Comparison of ENCODE assay signal across 14 cellular contexts in the genomic region with DNA sequence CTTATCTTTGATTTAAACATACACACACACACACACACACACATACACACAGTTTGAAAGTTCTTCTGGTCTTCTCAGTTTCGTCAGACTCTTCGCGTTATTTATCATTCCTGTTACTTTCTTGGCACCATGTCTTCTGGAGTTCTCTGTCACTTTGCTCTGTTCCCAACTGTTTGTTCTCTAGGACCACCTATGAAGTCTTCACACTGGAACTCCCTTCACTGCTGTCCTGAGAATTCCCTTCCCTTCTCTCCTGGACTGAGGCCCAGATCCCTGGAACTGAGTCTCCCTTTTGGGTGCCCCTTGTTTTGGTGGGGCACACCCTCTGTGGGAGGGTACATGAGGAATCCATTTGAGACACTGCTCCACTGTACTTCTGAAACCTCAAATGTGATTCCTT. TPM values are rescaled to one million over a fixed set of nuclear protein-coding genes. Genes with fewer than 3 reads are reported as not detected.
DNase-seq lines count a peak whose midpoint lies in the region; ATAC-seq and TF ChIP-seq lines count a peak whose summit lies in the region.
"Had no signal": no experiment of that assay in that cellular context is flagged by ENCODE, and none has a peak within 500 bp of the region (broad histone marks: within the 10 kb centered on the region; RNA-seq: fewer than 3 reads in every experiment).

No MANE protein-coding gene starts in this region.

- 44 to 48% methylated on average over 3 of the region's 3 CpGs for WGBS in heart right ventricle, 2 donors

- no peak overlapping the region for H3K4me3 Mint-ChIP-seq in MCF 10A (ENCODE audit: unreplicated experiment)
- H3K4me3 Mint-ChIP-seq in activated T-helper 17 cell treated with anti-CD3 and anti-CD28 coated beads, Interleukin-2, amount 50 U/mL, for 72 hours = no peak overlapping the region
- H3K4me3 Mint-ChIP-seq: stimulated activated naive CD8-positive, alpha-beta T cell treated with anti-CD3 and anti-CD28 coated beads, Interleukin-15, amount 100 ng/mL, for 72 hours had no signal

- H3K36me3 ChIP-seq in breast epithelium (no peaks in the 10 kb centered on the region), heart right ventricle (no peaks in the 10 kb centered on the region), parathyroid adenoma (ENCODE audit: control insufficient read depth, insufficient read depth, low read length) (no peaks in the 10 kb centered on the region)
- H3K36me3 ChIP-seq: brain microvascular endothelial cell had no signal

- H3K4me1 ChIP-seq in breast epithelium = no peaks in the 10 kb centered on the region
- peaks cover 0 to 25% (median 17%) of the 10 kb centered on the region in 9 donors for H3K4me1 ChIP-seq in heart right ventricle
- no peaks in the 10 kb centered on the region for H3K4me1 ChIP-seq in parathyroid adenoma

- POLR2A ChIA-PET in MCF 10A (lab: Yijun Ruan, JAX) = interaction anchor here (0.6 to 3.0 kb wide), 4 partner anchors 166 to 191 kb away, joined by 3 to 58 read pairs (median 12); a partner anchor contains a TSS

- H3K9ac ChIP-seq in parathyroid adenoma = no peak overlapping the region

- H3K27ac ChIP-seq in breast epithelium (peak overlapping the region; percentile 34 to 63), heart right ventricle (peak overlapping the region in 9 of 10 donors; percentile 20 to 71 (median 63)), parathyroid adenoma (peak overlapping the region; percentile 12)
- H3K27ac ChIP-seq: 22Rv1, brain microvascular endothelial cell had no signal

- ATAC-seq in heart right ventricle (peak; percentile 39 to 73 (median 58)), GM18511 (IDR thresholded peaks at IDR 0.05; ENCODE audit: unreplicated experiment) (no peak), GM18498 (IDR thresholded peaks at IDR 0.05; ENCODE audit: unreplicated experiment) (no peak)
- ATAC-seq in activated T-helper 17 cell treated with anti-CD3 and anti-CD28 coated beads, Interleukin-2, amount 50 U/mL, for 72 hours (replicated peaks) = no peak

- intact Hi-C loops in breast epithelium (cut with DNase I; ENCODE audit: low total_unique reads) (loop anchor here (10.0 kb wide), 1 partner anchor 187 kb away; no protein-coding TSS in a partner anchor), MCF 10A (cut with micrococcal nuclease) (loop anchor here (5.0 kb wide), 2 partner anchors 235 to 500 kb away; a partner anchor contains a TSS), heart right ventricle (cut with DNase I) (loop anchor here (2.0 to 10.0 kb wide), 9 partner anchors 115 to 557 kb away; a partner anchor contains a TSS)

- no peaks in the 10 kb centered on the region for H3K27me3 Mint-ChIP-seq in MCF 10A (ENCODE audit: insufficient read depth, unreplicated experiment)
- H3K27me3 Mint-ChIP-seq in activated T-helper 17 cell treated with anti-CD3 and anti-CD28 coated beads, Interleukin-2, amount 50 U/mL, for 72 hours = no peaks in the 10 kb centered on the region
- H3K27me3 Mint-ChIP-seq: stimulated activated naive CD8-positive, alpha-beta T cell treated with anti-CD3 and anti-CD28 coated beads, Interleukin-15, amount 100 ng/mL, for 72 hours had no signal

- H3K27ac Mint-ChIP-seq in MCF 10A (ENCODE audit: low read depth, unreplicated experiment) = no peak overlapping the region
- H3K27ac Mint-ChIP-seq in activated T-helper 17 cell treated with anti-CD3 and anti-CD28 coated beads, Interleukin-2, amount 50 U/mL, for 72 hours = no peak overlapping the region
- H3K27ac Mint-ChIP-seq: stimulated activated naive CD8-positive, alpha-beta T cell treated with anti-CD3 and anti-CD28 coated beads, Interleukin-15, amount 100 ng/mL, for 72 hours had no signal

- no peak overlapping the region for H3K4me2 ChIP-seq in parathyroid adenoma (ENCODE audit: low read length)

- no peaks in the 10 kb centered on the region for H3K79me2 ChIP-seq in parathyroid adenoma

- H3K9me3 Mint-ChIP-seq in MCF 10A (ENCODE audit: unreplicated experiment) = no peaks in the 10 kb centered on the region
- no peaks in the 10 kb centered on the region for H3K9me3 Mint-ChIP-seq in activated T-helper 17 cell treated with anti-CD3 and anti-CD28 coated beads, Interleukin-2, amount 50 U/mL, for 72 hours
- H3K9me3 Mint-ChIP-seq: stimulated activated naive CD8-positive, alpha-beta T cell treated with anti-CD3 and anti-CD28 coated beads, Interleukin-15, amount 100 ng/mL, for 72 hours had no signal

- H3K9me3 ChIP-seq in breast epithelium = no peaks in the 10 kb centered on the region
- H3K9me3 ChIP-seq in heart right ventricle = no peaks in the 10 kb centered on the region
- H3K9me3 ChIP-seq in parathyroid adenoma (ENCODE audit: control insufficient read depth, low read length) = no peaks in the 10 kb centered on the region

- H3K36me3 Mint-ChIP-seq in MCF 10A (ENCODE audit: insufficient read depth, unreplicated experiment) = no peaks in the 10 kb centered on the region
- no peaks in the 10 kb centered on the region for H3K36me3 Mint-ChIP-seq in activated T-helper 17 cell treated with anti-CD3 and anti-CD28 coated beads, Interleukin-2, amount 50 U/mL, for 72 hours (ENCODE audit: low read depth)

- no peak for TF ChIP-seq POLR2A in breast epithelium (IDR thresholded peaks at IDR 0.05)

- H3K4me3 ChIP-seq in breast epithelium (no peak overlapping the region), heart right ventricle (no peak overlapping the region), parathyroid adenoma (ENCODE audit: low read depth, low read length) (no peak overlapping the region)

- no TSS peak for BruUV-seq in MCF 10A (replicated peaks; lab: Mats Ljungman, UMichigan)

- CTCF ChIA-PET in MCF 10A (lab: Yijun Ruan, JAX) = interaction anchor here (0.6 to 5.3 kb wide), 32 partner anchors 8 to 554 kb away, joined by 3 to 192 read pairs (median 4); a partner anchor contains a TSS

- H2AFZ ChIP-seq in parathyroid adenoma = no peak overlapping the region

- peaks cover 10% of the 10 kb centered on the region for H3K4me1 Mint-ChIP-seq in MCF 10A (ENCODE audit: insufficient read depth, unreplicated experiment)
- no peaks in the 10 kb centered on the region for H3K4me1 Mint-ChIP-seq in activated T-helper 17 cell treated with anti-CD3 and anti-CD28 coated beads, Interleukin-2, amount 50 U/mL, for 72 hours
- H3K4me1 Mint-ChIP-seq: stimulated activated naive CD8-positive, alpha-beta T cell treated with anti-CD3 and anti-CD28 coated beads, Interleukin-15, amount 100 ng/mL, for 72 hours had no signal

- H3K27me3 ChIP-seq in breast epithelium = no peaks in the 10 kb centered on the region
- H3K27me3 ChIP-seq in heart right ventricle = no peaks in the 10 kb centered on the region
- no peaks in the 10 kb centered on the region for H3K27me3 ChIP-seq in parathyroid adenoma (ENCODE audit: control insufficient read depth, insufficient read depth, low read length)
- H3K27me3 ChIP-seq: brain microvascular endothelial cell had no signal

- DNase-seq in breast epithelium (ENCODE audit: low spot score in 2 of 2) = no peak
- DNase-seq in MCF 10A (ENCODE audit: unreplicated experiment) = no peak
- DNase-seq in heart right ventricle = peak in 1 of 2 donors; percentile 27
- DNase-seq in NCI-H526 treated with DMSO at 0.1 percent for 48 hours (lab: John Stamatoyannopoulos, UW) = no peak
- DNase-seq: activated CD4-positive, alpha-beta T cell treated with anti-CD3 and anti-CD28 coated beads for 1 hour; H7; NCI-H1436 treated with DMSO at 0.1 percent for 48 hours; stimulated activated naive CD8-positive, alpha-beta T cell treated with anti-CD3 and anti-CD28 coated beads, Interleukin-15, amount 100 ng/mL, for 72 hours had no signal

- TF ChIP-seq CTCF in breast epithelium (IDR thresholded peaks at IDR 0.05) = no peak
- TF ChIP-seq CTCF in MCF 10A (IDR thresholded peaks at IDR 0.05; ENCODE audit: unreplicated experiment) = no peak
- no peak for TF ChIP-seq CTCF in heart right ventricle (IDR thresholded peaks at IDR 0.05)
- TF ChIP-seq CTCF in parathyroid adenoma (IDR thresholded peaks at IDR 0.05) = no peak

RNA-seq across cellular contexts. Expression of a gene that starts 30.5 kb away (rescaled TPM):
- 1 to 10 TPM; 1.2 to 1.6 (median 1.4) TPM for total RNA-seq in breast epithelium
- total RNA-seq in MCF 10A (2022) = 13.0 and 15.5 TPM in 2 replicates
- total RNA-seq in heart right ventricle = 1 to 10 TPM; 1.8 to 4.6 (median 3.5) TPM
- polyA plus RNA-seq in heart right ventricle = 1 to 10 TPM; 1.1 to 2.1 TPM
- 1 to 10 TPM; 6.2 to 7.8 TPM for total RNA-seq in activated T-helper 17 cell treated with anti-CD3 and anti-CD28 coated beads, Interleukin-2, amount 50 U/mL, for 72 hours

Comparison
In these comparisons a context has a peak if more than half of its experiments do, and no peak if none do; other contexts are left out.
1. H3K27ac ChIP-seq: peak in every context shown above with its lines; median percentile 63 in heart right ventricle; 48 in breast epithelium; 12 in parathyroid adenoma.
2. ATAC-seq: peak in heart right ventricle (8 of 8); none in GM18511 (single experiment), activated T-helper 17 cell treated with anti-CD3 and anti-CD28 coated beads, Interleukin-2, amount 50 U/mL, for 72 hours (single experiment) and GM18498 (single experiment).